In genomic region chr2:172285010-172285621, GRCh38 we compare ENCODE assay signal across 8 cellular contexts.
DNase-seq lines count a peak whose midpoint lies in the region; ATAC-seq and TF ChIP-seq lines count a peak whose summit lies in the region.

No MANE protein-coding gene starts in this region.

- no peak overlapping the region for H3K4me2 ChIP-seq in hepatocyte

- H2AFZ ChIP-seq in neuron (ENCODE audit: low read depth, low read length) (peak overlapping the region; percentile 6), hepatocyte (no peak overlapping the region)

- H4K20me1 ChIP-seq in hepatocyte (ENCODE audit: insufficient read depth, poor library complexity, severe bottlenecking), result no peaks in the 10 kb centered on the region

- intact Hi-C loops in vagina (cut with DNase I) (no loop called here), tibial artery (cut with DNase I; ENCODE audit: low total_unique reads) (no loop called here)

- H3K9me2 ChIP-seq in hepatocyte (replicated peaks; ENCODE audit: insufficient read depth), result no peaks in the 10 kb centered on the region

- H3K27ac ChIP-seq in ectodermal cell (ENCODE audit: insufficient read depth, low read depth, low read length, poor library complexity, severe bottlenecking) (peak overlapping the region; percentile 92), vagina (no peak overlapping the region), tibial artery (no peak overlapping the region), hepatocyte (no peak overlapping the region)

- H3K79me2 ChIP-seq in hepatocyte, result no peaks in the 10 kb centered on the region

- peaks cover 47% of the 10 kb centered on the region for H3K4me1 ChIP-seq in ectodermal cell (ENCODE audit: control insufficient read depth, insufficient read depth, low read length)
- H3K4me1 ChIP-seq in neuron (ENCODE audit: insufficient read depth, low read length), result peaks cover 40% of the 10 kb centered on the region
- H3K4me1 ChIP-seq in vagina, result peaks cover 25% of the 10 kb centered on the region
- H3K4me1 ChIP-seq in tibial artery, result peaks cover 0 to 18% (median 13%) of the 10 kb centered on the region in 4 donors
- peaks cover 6% of the 10 kb centered on the region for H3K4me1 ChIP-seq in hepatocyte (ENCODE audit: insufficient read depth)

- TF ChIP-seq CTCF in vagina (IDR thresholded peaks at IDR 0.05) (no peak), tibial artery (IDR thresholded peaks at IDR 0.05) (no peak), hepatocyte (IDR thresholded peaks at IDR 0.05; ENCODE audit: poor library complexity) (no peak)

- WGBS in ectodermal cell, 2 experiments, result 25 to 32% methylated on average over 5 of the region's 5 CpGs
- WGBS in hepatocyte (ENCODE audit: low lambda C conversion rate, missing lambda C conversion rate), result 42% methylated on average over 5 of the region's 5 CpGs

- ATAC-seq in HG03469 (IDR thresholded peaks at IDR 0.05; ENCODE audit: unreplicated experiment), result no peak

- no peaks in the 10 kb centered on the region for H3K27me3 ChIP-seq in ectodermal cell (ENCODE audit: control insufficient read depth, insufficient read depth, low read length, poor library complexity, severe bottlenecking)
- H3K27me3 ChIP-seq in neuron (ENCODE audit: insufficient read depth, low read length), result no peaks in the 10 kb centered on the region
- H3K27me3 ChIP-seq in vagina, result no peaks in the 10 kb centered on the region
- no peaks in the 10 kb centered on the region for H3K27me3 ChIP-seq in tibial artery
- H3K27me3 ChIP-seq in hepatocyte, result no peaks in the 10 kb centered on the region

- no peak for TF ChIP-seq POLR2A in vagina (IDR thresholded peaks at IDR 0.05)

- no peak overlapping the region for H3K4me3 ChIP-seq in ectodermal cell (ENCODE audit: insufficient read depth, low read depth, low read length)
- H3K4me3 ChIP-seq in neuron (ENCODE audit: low read length), result no peak overlapping the region
- H3K4me3 ChIP-seq in vagina, result no peak overlapping the region
- no peak overlapping the region for H3K4me3 ChIP-seq in tibial artery
- H3K4me3 ChIP-seq in hepatocyte, result no peak overlapping the region

- DNase-seq in ELF-1 (ENCODE audit: low read depth, low spot score), result peak; percentile 71
- peak; percentile 66 to 81 for DNase-seq in NCI-H524 (lab: John Stamatoyannopoulos, UW)
- DNase-seq in vagina (ENCODE audit: extremely low spot score in 2 of 2), result no peak
- DNase-seq in tibial artery, result no peak
- no peak for DNase-seq in hepatocyte (ENCODE audit: low spot score)

- H3K9me3 ChIP-seq in ectodermal cell (ENCODE audit: control insufficient read depth, low read length) (no peaks in the 10 kb centered on the region), neuron (ENCODE audit: low read length) (no peaks in the 10 kb centered on the region), vagina (no peaks in the 10 kb centered on the region), tibial artery (no peaks in the 10 kb centered on the region), hepatocyte (ENCODE audit: low read depth) (no peaks in the 10 kb centered on the region)

- H3K36me3 ChIP-seq in ectodermal cell (ENCODE audit: control insufficient read depth, insufficient read depth, low read length), result no peaks in the 10 kb centered on the region
- H3K36me3 ChIP-seq in neuron (ENCODE audit: insufficient read depth, low read length), result no peaks in the 10 kb centered on the region
- H3K36me3 ChIP-seq in vagina, result no peaks in the 10 kb centered on the region
- no peaks in the 10 kb centered on the region for H3K36me3 ChIP-seq in tibial artery
- H3K36me3 ChIP-seq in hepatocyte (replicated peaks; ENCODE audit: insufficient read depth, low read depth), result no peaks in the 10 kb centered on the region

Comparison
In these comparisons a context has a peak if more than half of its experiments do, and no peak if none do; other contexts are left out.
1. DNase-seq: peak in ELF-1 (single experiment) and NCI-H524 (2 of 2); none in vagina (0 of 2), tibial artery (0 of 2) and hepatocyte (single experiment).